23 cellular contexts compared by ENCODE assay signal in genomic region chr12:83462419-83462818, GRCh38.
DNase-seq lines count a peak whose midpoint lies in the region; ATAC-seq and TF ChIP-seq lines count a peak whose summit lies in the region.
"Had no signal": no experiment of that assay in that cellular context is flagged by ENCODE, and none has a peak within 500 bp of the region (broad histone marks: within the 10 kb centered on the region; RNA-seq: fewer than 3 reads in every experiment).

No MANE protein-coding gene starts in this region.

- no peaks in the 10 kb centered on the region for H3K36me3 Mint-ChIP-seq in GM23338 (ENCODE audit: low read depth)
- H3K36me3 Mint-ChIP-seq: activated naive CD8-positive, alpha-beta T cell; mesothelial cell of epicardium had no signal

- no peaks in the 10 kb centered on the region for H3K9me3 Mint-ChIP-seq in GM23338
- H3K9me3 Mint-ChIP-seq: activated T-helper 1 cell treated with anti-CD3 and anti-CD28 coated beads, Interleukin-12 subunit alpha, Interleukin-12 subunit beta, Interleukin-2, Interleukin-4 antibody, amounts not matched to agents 30 ng/mL and 10 ng/mL and 1 ng/mL, durations not matched to agents 14 hours and 24 hours and 36 hours; nephron had no signal

- H3K27me3 ChIP-seq in GM23338 (ENCODE audit: insufficient read depth) = no peaks in the 10 kb centered on the region
- H3K27me3 ChIP-seq: body of pancreas, thyroid gland had no signal

- no peaks in the 10 kb centered on the region for H3F3A ChIP-seq in GM23338 (replicated peaks; ENCODE audit: low read depth)

- no peaks in the 10 kb centered on the region for H3K9me2 ChIP-seq in GM23338 (ENCODE audit: insufficient read depth)

- H3K4me3 Mint-ChIP-seq in GM23338 = no peak overlapping the region
- H3K4me3 Mint-ChIP-seq: activated naive CD8-positive, alpha-beta T cell; activated T-helper 1 cell treated with anti-CD3 and anti-CD28 coated beads, Interleukin-12 subunit alpha, Interleukin-12 subunit beta, Interleukin-2, Interleukin-4 antibody, amounts not matched to agents 30 ng/mL and 10 ng/mL and 1 ng/mL, durations not matched to agents 14 hours and 24 hours and 36 hours; mesothelial cell of epicardium; nephron had no signal

- no peaks in the 10 kb centered on the region for H3K36me3 ChIP-seq in GM23338 (ENCODE audit: insufficient read depth)
- H3K36me3 ChIP-seq: thyroid gland had no signal

- H3K4me2 ChIP-seq in GM23338 = no peak overlapping the region
- H3K4me2 ChIP-seq: hepatocyte had no signal

- no peaks in the 10 kb centered on the region for H3K27me3 Mint-ChIP-seq in GM23338 (ENCODE audit: insufficient read depth, low read depth, poor library complexity)
- H3K27me3 Mint-ChIP-seq: activated naive CD8-positive, alpha-beta T cell had no signal

- H3K79me2 ChIP-seq in GM23338 (replicated peaks; ENCODE audit: insufficient read depth) = no peaks in the 10 kb centered on the region
- H3K79me2 ChIP-seq: hepatocyte had no signal

- peak; percentile 57 for ATAC-seq in GM23338
- ATAC-seq: activated CD4-positive, CD25-positive, alpha-beta regulatory T cell treated with anti-CD3 and anti-CD28 coated beads, Interleukin-2, amount 50 U/mL, for 24 hours; body of pancreas; left cardiac atrium had no signal

- peaks cover 6% of the 10 kb centered on the region; the same call in 1 of the 2 replicates for H3K4me1 ChIP-seq in GM23338 (ENCODE audit: insufficient read depth)
- H3K4me1 ChIP-seq: body of pancreas, thyroid gland had no signal

- H3K4me3 ChIP-seq in GM23338 = no peak overlapping the region
- no peak overlapping the region for H3K4me3 ChIP-seq in epithelial cell of proximal tubule (ENCODE audit: low read depth, low read length)
- H3K4me3 ChIP-seq: body of pancreas, coronary artery, hepatocyte, thyroid gland had no signal

- H3K4me1 Mint-ChIP-seq in GM23338 = peaks cover 5% of the 10 kb centered on the region; the same call in 1 of the 3 replicates
- H3K4me1 Mint-ChIP-seq: nephron had no signal

- no peaks in the 10 kb centered on the region for H4K20me1 ChIP-seq in GM23338 (replicated peaks; ENCODE audit: insufficient read depth)

- TF ChIP-seq CTCF in C4-2B (conservative IDR thresholded peaks at IDR 0.05) = peak; percentile 26
- TF ChIP-seq CTCF in GM23338 (conservative IDR thresholded peaks at IDR 0.05; ENCODE audit: low read depth in 2 of 2) = peak; percentile 47 to 70
- peak; percentile 32 for TF ChIP-seq CTCF in epithelial cell of proximal tubule (conservative IDR thresholded peaks at IDR 0.05; ENCODE audit: low read depth, low read length)

- H3K27ac Mint-ChIP-seq in GM23338 = no peak overlapping the region
- H3K27ac Mint-ChIP-seq: activated naive CD8-positive, alpha-beta T cell; activated T-helper 1 cell treated with anti-CD3 and anti-CD28 coated beads, Interleukin-12 subunit alpha, Interleukin-12 subunit beta, Interleukin-2, Interleukin-4 antibody, amounts not matched to agents 30 ng/mL and 10 ng/mL and 1 ng/mL, durations not matched to agents 14 hours and 24 hours and 36 hours; mesothelial cell of epicardium; nephron had no signal

- H2AFZ ChIP-seq in GM23338 = no peak overlapping the region
- H2AFZ ChIP-seq: hepatocyte had no signal

- H3K27ac ChIP-seq in C4-2B = no peak overlapping the region
- H3K27ac ChIP-seq in GM23338 (ENCODE audit: low read depth) = no peak overlapping the region
- H3K27ac ChIP-seq: body of pancreas, coronary artery, hepatocyte, thyroid gland had no signal

- DNase-seq in GM23338 (ENCODE audit: low spot score) (peak; percentile 45), OCI-M1 (lab: John Stamatoyannopoulos, UW) (peak; percentile 49), epithelial cell of proximal tubule (ENCODE audit: low read depth) (no peak), NCI-H1092 treated with DMSO at 0.1 percent for 48 hours (lab: John Stamatoyannopoulos, UW) (no peak), NOMO-1 treated with DMSO at 0.1 percent for 48 hours (lab: John Stamatoyannopoulos, UW; ENCODE audit: unreplicated experiment) (no peak), NCI-H446 treated with DMSO at 0.1 percent for 48 hours (lab: John Stamatoyannopoulos, UW) (no peak)
- DNase-seq: AML-193; body of pancreas; left cardiac atrium; NCI-H1930; NCI-H446; SIG-M5; stimulated activated CD4-positive, alpha-beta T cell treated with anti-CD3 and anti-CD28 coated beads, Interleukin-2, amount 100 ng/mL, for 24 hours; stimulated activated naive CD4-positive, alpha-beta T cell treated with Interleukin-2 at 50 U/mL for 16 hours; thyroid gland had no signal

TF ChIP-seq in GM23338, 12 proteins besides CTCF, POLR2A, EP300 and RAD21 (continues in another document):
- TF ChIP-seq, protein P1, sequence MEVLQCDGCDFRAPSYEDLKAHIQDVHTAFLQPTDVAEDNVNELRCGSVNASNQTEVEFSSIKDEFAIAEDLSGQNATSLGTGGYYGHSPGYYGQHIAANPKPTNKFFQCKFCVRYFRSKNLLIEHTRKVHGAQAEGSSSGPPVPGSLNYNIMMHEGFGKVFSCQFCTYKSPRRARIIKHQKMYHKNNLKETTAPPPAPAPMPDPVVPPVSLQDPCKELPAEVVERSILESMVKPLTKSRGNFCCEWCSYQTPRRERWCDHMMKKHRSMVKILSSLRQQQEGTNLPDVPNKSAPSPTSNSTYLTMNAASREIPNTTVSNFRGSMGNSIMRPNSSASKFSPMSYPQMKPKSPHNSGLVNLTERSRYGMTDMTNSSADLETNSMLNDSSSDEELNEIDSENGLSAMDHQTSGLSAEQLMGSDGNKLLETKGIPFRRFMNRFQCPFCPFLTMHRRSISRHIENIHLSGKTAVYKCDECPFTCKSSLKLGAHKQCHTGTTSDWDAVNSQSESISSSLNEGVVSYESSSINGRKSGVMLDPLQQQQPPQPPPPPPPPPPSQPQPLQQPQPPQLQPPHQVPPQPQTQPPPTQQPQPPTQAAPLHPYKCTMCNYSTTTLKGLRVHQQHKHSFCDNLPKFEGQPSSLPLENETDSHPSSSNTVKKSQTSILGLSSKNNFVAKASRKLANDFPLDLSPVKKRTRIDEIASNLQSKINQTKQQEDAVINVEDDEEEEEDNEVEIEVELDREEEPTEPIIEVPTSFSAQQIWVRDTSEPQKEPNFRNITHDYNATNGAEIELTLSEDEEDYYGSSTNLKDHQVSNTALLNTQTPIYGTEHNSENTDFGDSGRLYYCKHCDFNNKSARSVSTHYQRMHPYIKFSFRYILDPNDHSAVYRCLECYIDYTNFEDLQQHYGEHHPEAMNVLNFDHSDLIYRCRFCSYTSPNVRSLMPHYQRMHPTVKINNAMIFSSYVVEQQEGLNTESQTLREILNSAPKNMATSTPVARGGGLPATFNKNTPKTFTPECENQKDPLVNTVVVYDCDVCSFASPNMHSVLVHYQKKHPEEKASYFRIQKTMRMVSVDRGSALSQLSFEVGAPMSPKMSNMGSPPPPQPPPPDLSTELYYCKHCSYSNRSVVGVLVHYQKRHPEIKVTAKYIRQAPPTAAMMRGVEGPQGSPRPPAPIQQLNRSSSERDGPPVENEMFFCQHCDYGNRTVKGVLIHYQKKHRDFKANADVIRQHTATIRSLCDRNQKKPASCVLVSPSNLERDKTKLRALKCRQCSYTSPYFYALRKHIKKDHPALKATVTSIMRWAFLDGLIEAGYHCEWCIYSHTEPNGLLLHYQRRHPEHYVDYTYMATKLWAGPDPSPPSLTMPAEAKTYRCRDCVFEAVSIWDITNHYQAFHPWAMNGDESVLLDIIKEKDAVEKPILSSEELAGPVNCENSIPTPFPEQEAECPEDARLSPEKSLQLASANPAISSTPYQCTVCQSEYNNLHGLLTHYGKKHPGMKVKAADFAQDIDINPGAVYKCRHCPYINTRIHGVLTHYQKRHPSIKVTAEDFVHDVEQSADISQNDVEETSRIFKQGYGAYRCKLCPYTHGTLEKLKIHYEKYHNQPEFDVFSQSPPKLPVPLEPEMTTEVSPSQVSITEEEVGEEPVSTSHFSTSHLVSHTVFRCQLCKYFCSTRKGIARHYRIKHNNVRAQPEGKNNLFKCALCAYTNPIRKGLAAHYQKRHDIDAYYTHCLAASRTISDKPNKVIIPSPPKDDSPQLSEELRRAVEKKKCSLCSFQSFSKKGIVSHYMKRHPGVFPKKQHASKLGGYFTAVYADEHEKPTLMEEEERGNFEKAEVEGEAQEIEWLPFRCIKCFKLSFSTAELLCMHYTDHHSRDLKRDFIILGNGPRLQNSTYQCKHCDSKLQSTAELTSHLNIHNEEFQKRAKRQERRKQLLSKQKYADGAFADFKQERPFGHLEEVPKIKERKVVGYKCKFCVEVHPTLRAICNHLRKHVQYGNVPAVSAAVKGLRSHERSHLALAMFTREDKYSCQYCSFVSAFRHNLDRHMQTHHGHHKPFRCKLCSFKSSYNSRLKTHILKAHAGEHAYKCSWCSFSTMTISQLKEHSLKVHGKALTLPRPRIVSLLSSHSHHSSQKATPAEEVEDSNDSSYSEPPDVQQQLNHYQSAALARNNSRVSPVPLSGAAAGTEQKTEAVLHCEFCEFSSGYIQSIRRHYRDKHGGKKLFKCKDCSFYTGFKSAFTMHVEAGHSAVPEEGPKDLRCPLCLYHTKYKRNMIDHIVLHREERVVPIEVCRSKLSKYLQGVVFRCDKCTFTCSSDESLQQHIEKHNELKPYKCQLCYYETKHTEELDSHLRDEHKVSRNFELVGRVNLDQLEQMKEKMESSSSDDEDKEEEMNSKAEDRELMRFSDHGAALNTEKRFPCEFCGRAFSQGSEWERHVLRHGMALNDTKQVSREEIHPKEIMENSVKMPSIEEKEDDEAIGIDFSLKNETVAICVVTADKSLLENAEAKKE (CRISPR knock-in tag; IDR thresholded peaks at IDR 0.05) = no peak
- no peak for TF ChIP-seq STAT1 (IDR thresholded peaks at IDR 0.05; ENCODE audit: unreplicated experiment)
- no peak for TF ChIP-seq ETS1 (IDR thresholded peaks at IDR 0.05)
- TF ChIP-seq EZH2 (IDR thresholded peaks at IDR 0.05; ENCODE audit: low read depth, unreplicated experiment) = no peak
- TF ChIP-seq ZNF331 (CRISPR knock-in tag; IDR thresholded peaks at IDR 0.05; ENCODE audit: low read depth) = no peak
- TF ChIP-seq EZH2phosphoT487 (IDR thresholded peaks at IDR 0.05; ENCODE audit: unreplicated experiment) = no peak
- TF ChIP-seq ZNF114 (CRISPR knock-in tag; IDR thresholded peaks at IDR 0.05) = no peak
- no peak for TF ChIP-seq NANOG (IDR thresholded peaks at IDR 0.05; ENCODE audit: borderline replicate concordance)
- TF ChIP-seq CREB1 (CRISPR knock-in tag; IDR thresholded peaks at IDR 0.05; ENCODE audit: low read depth) = no peak
- TF ChIP-seq JUNB (IDR thresholded peaks at IDR 0.05; ENCODE audit: unreplicated experiment) = no peak
- no peak for TF ChIP-seq POLR2AphosphoS5 (IDR thresholded peaks at IDR 0.05; ENCODE audit: low read depth)

Comparison
In these comparisons a context has a peak if more than half of its experiments do, and no peak if none do; other contexts are left out.
1. DNase-seq: peak in GM23338 (single experiment) and OCI-M1 (single experiment); none in epithelial cell of proximal tubule (single experiment), NCI-H1092 treated with DMSO at 0.1 percent for 48 hours (single experiment), NOMO-1 treated with DMSO at 0.1 percent for 48 hours (single experiment) and NCI-H446 treated with DMSO at 0.1 percent for 48 hours (single experiment).
2. Peak in every context shown above with its lines, with median percentiles within 50 percentile points of each other: CTCF ChIP-seq.